Comparison of ENCODE assay signal across 9 cellular contexts in genomic region chr19:15251749-15252397, GRCh38. TPM values are rescaled to one million over a fixed set of nuclear protein-coding genes. Genes with fewer than 3 reads are reported as not detected.
DNase-seq lines count a peak whose midpoint lies in the region; ATAC-seq and TF ChIP-seq lines count a peak whose summit lies in the region.
"Had no signal": no experiment of that assay in that cellular context is flagged by ENCODE, and none has a peak within 500 bp of the region (broad histone marks: within the 10 kb centered on the region; RNA-seq: fewer than 3 reads in every experiment).

No MANE protein-coding gene starts in this region.

- WGBS in testis, 2 donors: 32 to 41% methylated on average over 13 to 14 of the region's 14 CpGs

- H3K27me3 Mint-ChIP-seq in MCF 10A (ENCODE audit: insufficient read depth, unreplicated experiment): no peaks in the 10 kb centered on the region

- intact Hi-C loops in MCF 10A (cut with micrococcal nuclease) (loop anchor here (5.0 kb wide), 1 partner anchor 75 kb away; no protein-coding TSS in a partner anchor), testis (cut with DNase I; ENCODE audit: low total_unique reads) (loop anchor here (10.0 kb wide), 1 partner anchor 123 kb away; the partner anchor contains the start of gene AKAP8)

- no peaks in the 10 kb centered on the region for H3K36me3 ChIP-seq in testis (ENCODE audit: low read depth, missing control alignments)

- H3K27ac ChIP-seq in layer of hippocampus (ENCODE audit: low read depth, low read length) (peak overlapping the region; percentile 71), testis (peak overlapping the region; percentile 64 to 82)
- H3K27ac ChIP-seq: 22Rv1 had no signal

- POLR2A ChIA-PET in MCF 10A (lab: Yijun Ruan, JAX): interaction anchor here (0.5 to 1.1 kb wide), 6 partner anchors 18 to 128 kb away, joined by 3 to 5 read pairs (median 4); partner anchors contain the start of gene AKAP8

- no peak for ATAC-seq in GM19452 (IDR thresholded peaks at IDR 0.05; ENCODE audit: unreplicated experiment)

- H3K27ac Mint-ChIP-seq in MCF 10A (ENCODE audit: low read depth, unreplicated experiment): no peak overlapping the region

- H3K27me3 ChIP-seq in layer of hippocampus (ENCODE audit: control insufficient read depth, insufficient read depth, low read length) (no peaks in the 10 kb centered on the region), testis (no peaks in the 10 kb centered on the region)

- BruUV-seq in MCF 10A (replicated peaks; lab: Mats Ljungman, UMichigan): no TSS peak

- peaks cover 22% of the 10 kb centered on the region for H3K4me1 Mint-ChIP-seq in MCF 10A (ENCODE audit: insufficient read depth, unreplicated experiment)

- peaks cover 74% of the 10 kb centered on the region for H3K36me3 Mint-ChIP-seq in MCF 10A (ENCODE audit: insufficient read depth, unreplicated experiment)

- CTCF ChIA-PET in MCF 10A (lab: Yijun Ruan, JAX): interaction anchor here (0.5 to 4.5 kb wide), 6 partner anchors 9 to 805 kb away, joined by 3 to 25 read pairs (median 3); no protein-coding TSS in a partner anchor

- no peak overlapping the region for H3K4me3 Mint-ChIP-seq in MCF 10A (ENCODE audit: unreplicated experiment)

- DNase-seq in DMS53 (lab: John Stamatoyannopoulos, UW) (peak; percentile 44), DMS53 treated with DMSO at 0.1 percent for 48 hours (lab: John Stamatoyannopoulos, UW; ENCODE audit: unreplicated experiment) (no peak), MCF 10A (ENCODE audit: unreplicated experiment) (peak; percentile 97), testis (peak; percentile 83), NCI-H187 treated with DMSO at 0.1 percent for 48 hours (lab: John Stamatoyannopoulos, UW) (no peak)
- no peak for DNase-seq in stimulated activated CD4-positive, alpha-beta T cell treated with anti-CD3 and anti-CD28 coated beads, Interleukin-12 subunit alpha, Interleukin-12 subunit beta, amount 100 ng/mL, for 4 hours

- H3K9me3 Mint-ChIP-seq in MCF 10A (ENCODE audit: unreplicated experiment): no peaks in the 10 kb centered on the region

- peak; percentile 26 for TF ChIP-seq CTCF in MCF 10A (IDR thresholded peaks at IDR 0.05; ENCODE audit: unreplicated experiment)
- TF ChIP-seq CTCF in testis (IDR thresholded peaks at IDR 0.05): peak; percentile 20 to 76 (median 45)

- no peaks in the 10 kb centered on the region for H3K9me3 ChIP-seq in testis

- TF ChIP-seq POLR2A in testis (IDR thresholded peaks at IDR 0.05): no peak

- H3K4me3 ChIP-seq in testis: no peak overlapping the region

- peaks cover 76% of the 10 kb centered on the region for H3K4me1 ChIP-seq in testis

RNA-seq across cellular contexts. Expression of gene EPHX3, which starts 19.6 kb away (rescaled TPM):
- total RNA-seq in MCF 10A (2022) (0.96 and 1.1 TPM in 2 replicates), testis (1 to 10 TPM; 1.1 to 1.4 TPM)
- polyA plus RNA-seq in testis (ENCODE audit: insufficient read depth, low read depth, low replicate concordance): 3.6 TPM

RNA-seq across cellular contexts. Expression of gene NOTCH3, which starts 51.1 kb away (rescaled TPM):
- total RNA-seq in MCF 10A (2022): 3.7 and 7.7 TPM in 2 replicates
- 10 to 100 TPM; 11.4 to 16.8 TPM for total RNA-seq in testis
- polyA plus RNA-seq in testis (ENCODE audit: insufficient read depth, low read depth, low replicate concordance): 16.1 TPM

Comparison
In these comparisons a context has a peak if more than half of its experiments do, and no peak if none do; other contexts are left out.
1. DNase-seq: peak in DMS53 (single experiment), MCF 10A (single experiment) and testis (single experiment); none in DMS53 treated with DMSO at 0.1 percent for 48 hours (single experiment), NCI-H187 treated with DMSO at 0.1 percent for 48 hours (single experiment) and stimulated activated CD4-positive, alpha-beta T cell treated with anti-CD3 and anti-CD28 coated beads, Interleukin-12 subunit alpha, Interleukin-12 subunit beta, amount 100 ng/mL, for 4 hours (single experiment).